In genomic region chr5:96863114-96863513, GRCh38 we compare ENCODE assay signal across 24 cellular contexts.
"Had no signal": no experiment of that assay in that cellular context is flagged by ENCODE, and none has a peak within 500 bp of the region (broad histone marks: within the 10 kb centered on the region; RNA-seq: fewer than 3 reads in every experiment).

No MANE protein-coding gene starts in this region.

- H3K27ac Mint-ChIP-seq: activated naive CD8-positive, alpha-beta T cell treated with anti-CD3 and anti-CD28 coated beads, Interleukin-2, amount 10 ng/mL, durations not matched to agents 7 days and 5 days; WTC11 had no signal

- H3K27me3 Mint-ChIP-seq: activated naive CD8-positive, alpha-beta T cell treated with anti-CD3 and anti-CD28 coated beads, Interleukin-2, amount 10 ng/mL, durations not matched to agents 7 days and 5 days had no signal

- H3K27me3 ChIP-seq: adrenal gland, MG63 had no signal

- H3K4me3 ChIP-seq: adrenal gland, MG63 had no signal

- H3K9me3 ChIP-seq: adrenal gland, MG63, SK-N-SH had no signal

- ATAC-seq: WTC11 had no signal

- H3K4me2 ChIP-seq: SK-N-SH had no signal

- H3K9me3 Mint-ChIP-seq: activated naive CD8-positive, alpha-beta T cell treated with anti-CD3 and anti-CD28 coated beads, Interleukin-2, amount 10 ng/mL, durations not matched to agents 7 days and 5 days; WTC11 had no signal

- H3K4me1 ChIP-seq: adrenal gland had no signal

- H3K4me1 Mint-ChIP-seq: WTC11 had no signal

- H3K4me3 Mint-ChIP-seq: activated naive CD8-positive, alpha-beta T cell treated with anti-CD3 and anti-CD28 coated beads, Interleukin-2, amount 10 ng/mL, durations not matched to agents 7 days and 5 days; WTC11 had no signal

- H3K36me3 Mint-ChIP-seq: WTC11 had no signal

- DNase-seq: activated CD4-positive, CD25-positive, alpha-beta regulatory T cell treated with anti-CD3 and anti-CD28 coated beads, Interleukin-2, amount 50 U/mL, for 72 hours; activated gamma-delta T cell; activated naive CD4-positive, alpha-beta T cell treated with anti-CD3 and anti-CD28 coated beads, Interleukin-2, amount 50 U/mL, for 16 hours; activated naive CD8-positive, alpha-beta T cell treated with anti-CD3 and anti-CD28 coated beads, Interleukin-2, amount 10 ng/mL, durations not matched to agents 7 days and 5 days; activated T-cell treated with anti-CD3 and anti-CD28 coated beads, Interleukin-2, amount 50 U/mL, for 48 hours; adrenal gland; anterior cingulate cortex; cerebellar nuclear complex; IMR-90; KG1; MG63; MV-4-11; NCI-H1417 treated with DMSO at 0.1 percent for 48 hours; NCI-H1694; NCI-H2029; NCI-H2107; NCI-H2171 treated with DMSO at 0.1 percent for 48 hours; NCI-H226; NCI-H526; NCI-H774; SIG-M5; SK-N-SH; T-helper 1 cell had no signal

- H3K36me3 ChIP-seq: adrenal gland, MG63 had no signal

- H3K9ac ChIP-seq: SK-N-SH had no signal

- H3K27ac ChIP-seq: adrenal gland had no signal
